ENCODE assay signal across 2 cellular contexts in the genomic region with DNA sequence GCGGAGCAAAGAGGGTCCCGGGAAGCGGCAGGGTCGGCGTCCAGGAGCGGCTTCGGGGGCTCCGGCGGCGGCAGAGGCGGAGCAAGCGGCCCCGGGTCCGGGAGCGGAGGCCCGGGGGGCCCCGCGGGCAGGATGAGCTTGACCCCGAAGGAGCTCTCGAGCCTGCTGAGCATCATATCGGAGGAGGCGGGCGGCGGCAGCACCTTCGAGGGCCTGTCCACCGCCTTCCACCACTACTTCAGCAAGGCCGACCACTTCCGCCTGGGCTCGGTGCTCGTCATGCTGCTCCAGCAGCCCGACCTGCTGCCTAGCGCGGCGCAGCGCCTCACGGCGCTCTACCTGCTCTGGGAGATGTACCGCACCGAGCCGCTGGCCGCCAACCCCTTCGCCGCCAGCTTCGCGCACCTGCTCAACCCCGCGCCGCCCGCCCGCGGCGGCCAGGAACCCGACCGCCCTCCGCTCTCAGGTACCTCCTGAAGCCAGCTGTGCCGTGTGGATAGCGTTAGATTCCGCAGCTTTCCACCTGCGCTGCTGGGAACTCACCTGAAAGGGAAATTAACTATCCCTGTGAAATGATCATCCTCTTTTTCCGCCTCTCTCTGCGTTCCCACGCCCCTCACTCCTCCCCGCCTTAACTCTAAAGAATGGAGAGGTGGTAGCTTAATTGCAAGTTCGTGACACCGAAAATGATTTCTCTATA.
TF ChIP-seq lines count a peak whose summit lies in the region.

No MANE protein-coding gene starts in this region.

TF ChIP-seq in WTC11, 78 proteins besides CTCF, POLR2A, EP300 and RAD21 (continued from another document and continues in another):
- TF ChIP-seq, protein P1, sequence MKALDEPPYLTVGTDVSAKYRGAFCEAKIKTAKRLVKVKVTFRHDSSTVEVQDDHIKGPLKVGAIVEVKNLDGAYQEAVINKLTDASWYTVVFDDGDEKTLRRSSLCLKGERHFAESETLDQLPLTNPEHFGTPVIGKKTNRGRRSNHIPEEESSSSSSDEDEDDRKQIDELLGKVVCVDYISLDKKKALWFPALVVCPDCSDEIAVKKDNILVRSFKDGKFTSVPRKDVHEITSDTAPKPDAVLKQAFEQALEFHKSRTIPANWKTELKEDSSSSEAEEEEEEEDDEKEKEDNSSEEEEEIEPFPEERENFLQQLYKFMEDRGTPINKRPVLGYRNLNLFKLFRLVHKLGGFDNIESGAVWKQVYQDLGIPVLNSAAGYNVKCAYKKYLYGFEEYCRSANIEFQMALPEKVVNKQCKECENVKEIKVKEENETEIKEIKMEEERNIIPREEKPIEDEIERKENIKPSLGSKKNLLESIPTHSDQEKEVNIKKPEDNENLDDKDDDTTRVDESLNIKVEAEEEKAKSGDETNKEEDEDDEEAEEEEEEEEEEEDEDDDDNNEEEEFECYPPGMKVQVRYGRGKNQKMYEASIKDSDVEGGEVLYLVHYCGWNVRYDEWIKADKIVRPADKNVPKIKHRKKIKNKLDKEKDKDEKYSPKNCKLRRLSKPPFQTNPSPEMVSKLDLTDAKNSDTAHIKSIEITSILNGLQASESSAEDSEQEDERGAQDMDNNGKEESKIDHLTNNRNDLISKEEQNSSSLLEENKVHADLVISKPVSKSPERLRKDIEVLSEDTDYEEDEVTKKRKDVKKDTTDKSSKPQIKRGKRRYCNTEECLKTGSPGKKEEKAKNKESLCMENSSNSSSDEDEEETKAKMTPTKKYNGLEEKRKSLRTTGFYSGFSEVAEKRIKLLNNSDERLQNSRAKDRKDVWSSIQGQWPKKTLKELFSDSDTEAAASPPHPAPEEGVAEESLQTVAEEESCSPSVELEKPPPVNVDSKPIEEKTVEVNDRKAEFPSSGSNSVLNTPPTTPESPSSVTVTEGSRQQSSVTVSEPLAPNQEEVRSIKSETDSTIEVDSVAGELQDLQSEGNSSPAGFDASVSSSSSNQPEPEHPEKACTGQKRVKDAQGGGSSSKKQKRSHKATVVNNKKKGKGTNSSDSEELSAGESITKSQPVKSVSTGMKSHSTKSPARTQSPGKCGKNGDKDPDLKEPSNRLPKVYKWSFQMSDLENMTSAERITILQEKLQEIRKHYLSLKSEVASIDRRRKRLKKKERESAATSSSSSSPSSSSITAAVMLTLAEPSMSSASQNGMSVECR (CRISPR knock-in tag; IDR thresholded peaks at IDR 0.05; ENCODE audit: borderline replicate concordance), result peak; percentile 31; the same call in 1 of the 2 replicates
- TF ChIP-seq, protein P2, sequence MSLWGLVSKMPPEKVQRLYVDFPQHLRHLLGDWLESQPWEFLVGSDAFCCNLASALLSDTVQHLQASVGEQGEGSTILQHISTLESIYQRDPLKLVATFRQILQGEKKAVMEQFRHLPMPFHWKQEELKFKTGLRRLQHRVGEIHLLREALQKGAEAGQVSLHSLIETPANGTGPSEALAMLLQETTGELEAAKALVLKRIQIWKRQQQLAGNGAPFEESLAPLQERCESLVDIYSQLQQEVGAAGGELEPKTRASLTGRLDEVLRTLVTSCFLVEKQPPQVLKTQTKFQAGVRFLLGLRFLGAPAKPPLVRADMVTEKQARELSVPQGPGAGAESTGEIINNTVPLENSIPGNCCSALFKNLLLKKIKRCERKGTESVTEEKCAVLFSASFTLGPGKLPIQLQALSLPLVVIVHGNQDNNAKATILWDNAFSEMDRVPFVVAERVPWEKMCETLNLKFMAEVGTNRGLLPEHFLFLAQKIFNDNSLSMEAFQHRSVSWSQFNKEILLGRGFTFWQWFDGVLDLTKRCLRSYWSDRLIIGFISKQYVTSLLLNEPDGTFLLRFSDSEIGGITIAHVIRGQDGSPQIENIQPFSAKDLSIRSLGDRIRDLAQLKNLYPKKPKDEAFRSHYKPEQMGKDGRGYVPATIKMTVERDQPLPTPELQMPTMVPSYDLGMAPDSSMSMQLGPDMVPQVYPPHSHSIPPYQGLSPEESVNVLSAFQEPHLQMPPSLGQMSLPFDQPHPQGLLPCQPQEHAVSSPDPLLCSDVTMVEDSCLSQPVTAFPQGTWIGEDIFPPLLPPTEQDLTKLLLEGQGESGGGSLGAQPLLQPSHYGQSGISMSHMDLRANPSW (CRISPR knock-in tag; conservative IDR thresholded peaks at IDR 0.05; ENCODE audit: low read depth), result no peak; the same call in 1 of the 2 replicates
- TF ChIP-seq, protein P3, sequence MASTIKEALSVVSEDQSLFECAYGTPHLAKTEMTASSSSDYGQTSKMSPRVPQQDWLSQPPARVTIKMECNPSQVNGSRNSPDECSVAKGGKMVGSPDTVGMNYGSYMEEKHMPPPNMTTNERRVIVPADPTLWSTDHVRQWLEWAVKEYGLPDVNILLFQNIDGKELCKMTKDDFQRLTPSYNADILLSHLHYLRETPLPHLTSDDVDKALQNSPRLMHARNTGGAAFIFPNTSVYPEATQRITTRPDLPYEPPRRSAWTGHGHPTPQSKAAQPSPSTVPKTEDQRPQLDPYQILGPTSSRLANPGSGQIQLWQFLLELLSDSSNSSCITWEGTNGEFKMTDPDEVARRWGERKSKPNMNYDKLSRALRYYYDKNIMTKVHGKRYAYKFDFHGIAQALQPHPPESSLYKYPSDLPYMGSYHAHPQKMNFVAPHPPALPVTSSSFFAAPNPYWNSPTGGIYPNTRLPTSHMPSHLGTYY (CRISPR knock-in tag; IDR thresholded peaks at IDR 0.05), result 0 out of 2 replicates have a peak, but pooled peaks have one; percentile 43
- no peak for TF ChIP-seq NFATC4 (CRISPR knock-in tag; IDR thresholded peaks at IDR 0.05)
- TF ChIP-seq ZBTB21 (CRISPR knock-in tag; IDR thresholded peaks at IDR 0.05; ENCODE audit: borderline replicate concordance), result no peak
- TF ChIP-seq, protein P4, sequence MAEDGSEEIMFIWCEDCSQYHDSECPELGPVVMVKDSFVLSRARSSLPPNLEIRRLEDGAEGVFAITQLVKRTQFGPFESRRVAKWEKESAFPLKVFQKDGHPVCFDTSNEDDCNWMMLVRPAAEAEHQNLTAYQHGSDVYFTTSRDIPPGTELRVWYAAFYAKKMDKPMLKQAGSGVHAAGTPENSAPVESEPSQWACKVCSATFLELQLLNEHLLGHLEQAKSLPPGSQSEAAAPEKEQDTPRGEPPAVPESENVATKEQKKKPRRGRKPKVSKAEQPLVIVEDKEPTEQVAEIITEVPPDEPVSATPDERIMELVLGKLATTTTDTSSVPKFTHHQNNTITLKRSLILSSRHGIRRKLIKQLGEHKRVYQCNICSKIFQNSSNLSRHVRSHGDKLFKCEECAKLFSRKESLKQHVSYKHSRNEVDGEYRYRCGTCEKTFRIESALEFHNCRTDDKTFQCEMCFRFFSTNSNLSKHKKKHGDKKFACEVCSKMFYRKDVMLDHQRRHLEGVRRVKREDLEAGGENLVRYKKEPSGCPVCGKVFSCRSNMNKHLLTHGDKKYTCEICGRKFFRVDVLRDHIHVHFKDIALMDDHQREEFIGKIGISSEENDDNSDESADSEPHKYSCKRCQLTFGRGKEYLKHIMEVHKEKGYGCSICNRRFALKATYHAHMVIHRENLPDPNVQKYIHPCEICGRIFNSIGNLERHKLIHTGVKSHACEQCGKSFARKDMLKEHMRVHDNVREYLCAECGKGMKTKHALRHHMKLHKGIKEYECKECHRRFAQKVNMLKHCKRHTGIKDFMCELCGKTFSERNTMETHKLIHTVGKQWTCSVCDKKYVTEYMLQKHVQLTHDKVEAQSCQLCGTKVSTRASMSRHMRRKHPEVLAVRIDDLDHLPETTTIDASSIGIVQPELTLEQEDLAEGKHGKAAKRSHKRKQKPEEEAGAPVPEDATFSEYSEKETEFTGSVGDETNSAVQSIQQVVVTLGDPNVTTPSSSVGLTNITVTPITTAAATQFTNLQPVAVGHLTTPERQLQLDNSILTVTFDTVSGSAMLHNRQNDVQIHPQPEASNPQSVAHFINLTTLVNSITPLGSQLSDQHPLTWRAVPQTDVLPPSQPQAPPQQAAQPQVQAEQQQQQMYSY (CRISPR knock-in tag; IDR thresholded peaks at IDR 0.05), result no peak
- TF ChIP-seq ZNF671 (CRISPR knock-in tag; IDR thresholded peaks at IDR 0.05), result no peak
- no peak for TF ChIP-seq KAT7 (CRISPR knock-in tag; IDR thresholded peaks at IDR 0.05; ENCODE audit: borderline replicate concordance)
- no peak; the same call in 1 of the 2 replicates for TF ChIP-seq TP53 (CRISPR knock-in tag; IDR thresholded peaks at IDR 0.05)
- TF ChIP-seq SOX15 (CRISPR knock-in tag; IDR thresholded peaks at IDR 0.05), result no peak

TF ChIP-seq in HepG2, 621 proteins besides CTCF, POLR2A, EP300 and RAD21 (continued from another document and continues in another):
- TF ChIP-seq, protein P5, sequence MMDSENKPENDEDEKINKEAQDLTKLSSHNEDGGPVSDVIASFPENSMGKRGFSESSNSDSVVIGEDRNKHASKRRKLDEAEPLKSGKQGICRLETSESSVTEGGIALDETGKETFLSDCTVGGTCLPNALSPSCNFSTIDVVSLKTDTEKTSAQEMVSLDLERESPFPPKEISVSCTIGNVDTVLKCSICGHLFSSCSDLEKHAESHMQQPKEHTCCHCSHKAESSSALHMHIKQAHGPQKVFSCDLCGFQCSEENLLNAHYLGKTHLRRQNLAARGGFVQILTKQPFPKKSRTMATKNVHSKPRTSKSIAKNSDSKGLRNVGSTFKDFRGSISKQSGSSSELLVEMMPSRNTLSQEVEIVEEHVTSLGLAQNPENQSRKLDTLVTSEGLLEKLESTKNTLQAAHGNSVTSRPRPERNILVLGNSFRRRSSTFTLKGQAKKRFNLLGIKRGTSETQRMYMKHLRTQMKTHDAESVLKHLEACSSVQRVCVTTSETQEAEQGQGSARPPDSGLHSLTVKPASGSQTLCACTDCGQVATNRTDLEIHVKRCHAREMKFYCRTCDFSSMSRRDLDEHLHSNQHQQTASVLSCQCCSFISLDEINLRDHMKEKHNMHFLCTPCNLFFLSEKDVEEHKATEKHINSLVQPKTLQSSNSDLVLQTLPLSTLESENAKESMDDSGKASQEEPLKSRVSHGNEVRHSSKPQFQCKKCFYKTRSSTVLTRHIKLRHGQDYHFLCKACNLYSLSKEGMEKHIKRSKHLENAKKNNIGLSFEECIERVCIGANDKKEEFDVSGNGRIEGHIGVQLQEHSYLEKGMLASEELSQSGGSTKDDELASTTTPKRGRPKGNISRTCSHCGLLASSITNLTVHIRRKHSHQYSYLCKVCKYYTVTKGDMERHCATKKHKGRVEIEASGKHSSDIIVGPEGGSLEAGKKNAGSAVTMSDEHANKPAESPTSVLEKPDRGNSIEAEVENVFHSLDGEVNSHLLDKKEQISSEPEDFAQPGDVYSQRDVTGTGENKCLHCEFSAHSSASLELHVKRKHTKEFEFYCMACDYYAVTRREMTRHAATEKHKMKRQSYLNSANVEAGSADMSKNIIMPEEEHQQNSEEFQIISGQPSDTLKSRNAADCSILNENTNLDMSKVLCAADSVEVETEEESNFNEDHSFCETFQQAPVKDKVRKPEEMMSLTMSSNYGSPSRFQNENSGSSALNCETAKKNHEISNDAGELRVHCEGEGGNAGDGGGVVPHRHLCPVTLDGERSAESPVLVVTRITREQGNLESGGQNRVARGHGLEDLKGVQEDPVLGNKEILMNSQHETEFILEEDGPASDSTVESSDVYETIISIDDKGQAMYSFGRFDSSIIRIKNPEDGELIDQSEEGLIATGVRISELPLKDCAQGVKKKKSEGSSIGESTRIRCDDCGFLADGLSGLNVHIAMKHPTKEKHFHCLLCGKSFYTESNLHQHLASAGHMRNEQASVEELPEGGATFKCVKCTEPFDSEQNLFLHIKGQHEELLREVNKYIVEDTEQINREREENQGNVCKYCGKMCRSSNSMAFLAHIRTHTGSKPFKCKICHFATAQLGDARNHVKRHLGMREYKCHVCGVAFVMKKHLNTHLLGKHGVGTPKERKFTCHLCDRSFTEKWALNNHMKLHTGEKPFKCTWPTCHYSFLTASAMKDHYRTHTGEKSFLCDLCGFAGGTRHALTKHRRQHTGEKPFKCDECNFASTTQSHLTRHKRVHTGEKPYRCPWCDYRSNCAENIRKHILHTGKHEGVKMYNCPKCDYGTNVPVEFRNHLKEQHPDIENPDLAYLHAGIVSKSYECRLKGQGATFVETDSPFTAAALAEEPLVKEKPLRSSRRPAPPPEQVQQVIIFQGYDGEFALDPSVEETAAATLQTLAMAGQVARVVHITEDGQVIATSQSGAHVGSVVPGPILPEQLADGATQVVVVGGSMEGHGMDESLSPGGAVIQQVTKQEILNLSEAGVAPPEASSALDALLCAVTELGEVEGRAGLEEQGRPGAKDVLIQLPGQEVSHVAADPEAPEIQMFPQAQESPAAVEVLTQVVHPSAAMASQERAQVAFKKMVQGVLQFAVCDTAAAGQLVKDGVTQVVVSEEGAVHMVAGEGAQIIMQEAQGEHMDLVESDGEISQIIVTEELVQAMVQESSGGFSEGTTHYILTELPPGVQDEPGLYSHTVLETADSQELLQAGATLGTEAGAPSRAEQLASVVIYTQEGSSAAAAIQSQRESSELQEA (CRISPR knock-in tag; IDR thresholded peaks at IDR 0.05; ENCODE audit: not compliant biosample characterization), result peak; percentile 54
- TF ChIP-seq AGO1 (IDR thresholded peaks at IDR 0.05; ENCODE audit: low read depth, low read length, poor library complexity, severe bottlenecking), result no peak
- TF ChIP-seq HIVEP1 (CRISPR knock-in tag; IDR thresholded peaks at IDR 0.05), result no peak
- no peak for TF ChIP-seq ZNF282 (IDR thresholded peaks at IDR 0.05; ENCODE audit: partially characterized antibody)
- 0 out of 2 replicates have a peak, but pooled peaks have one; percentile 14 for TF ChIP-seq ZNF777 (CRISPR knock-in tag; IDR thresholded peaks at IDR 0.05)
- TF ChIP-seq ZNF3 (CRISPR knock-in tag; IDR thresholded peaks at IDR 0.05), result no peak
- no peak for TF ChIP-seq MIER3 (CRISPR knock-in tag; IDR thresholded peaks at IDR 0.05; ENCODE audit: borderline replicate concordance)
- no peak for TF ChIP-seq CBFB (CRISPR knock-in tag; IDR thresholded peaks at IDR 0.05)
- no peak for TF ChIP-seq CBX1 (IDR thresholded peaks at IDR 0.05; ENCODE audit: low read depth)
- TF ChIP-seq ZNF589 (CRISPR knock-in tag; conservative IDR thresholded peaks at IDR 0.05), result no peak; the same call in 1 of the 2 replicates
- no peak for TF ChIP-seq HOXA5 (CRISPR knock-in tag; IDR thresholded peaks at IDR 0.05)
- TF ChIP-seq, protein P6, sequence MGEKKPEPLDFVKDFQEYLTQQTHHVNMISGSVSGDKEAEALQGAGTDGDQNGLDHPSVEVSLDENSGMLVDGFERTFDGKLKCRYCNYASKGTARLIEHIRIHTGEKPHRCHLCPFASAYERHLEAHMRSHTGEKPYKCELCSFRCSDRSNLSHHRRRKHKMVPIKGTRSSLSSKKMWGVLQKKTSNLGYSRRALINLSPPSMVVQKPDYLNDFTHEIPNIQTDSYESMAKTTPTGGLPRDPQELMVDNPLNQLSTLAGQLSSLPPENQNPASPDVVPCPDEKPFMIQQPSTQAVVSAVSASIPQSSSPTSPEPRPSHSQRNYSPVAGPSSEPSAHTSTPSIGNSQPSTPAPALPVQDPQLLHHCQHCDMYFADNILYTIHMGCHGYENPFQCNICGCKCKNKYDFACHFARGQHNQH (CRISPR knock-in tag; IDR thresholded peaks at IDR 0.05), result 0 out of 2 replicates have a peak, but pooled peaks have one; percentile 7
- TF ChIP-seq, protein P7, sequence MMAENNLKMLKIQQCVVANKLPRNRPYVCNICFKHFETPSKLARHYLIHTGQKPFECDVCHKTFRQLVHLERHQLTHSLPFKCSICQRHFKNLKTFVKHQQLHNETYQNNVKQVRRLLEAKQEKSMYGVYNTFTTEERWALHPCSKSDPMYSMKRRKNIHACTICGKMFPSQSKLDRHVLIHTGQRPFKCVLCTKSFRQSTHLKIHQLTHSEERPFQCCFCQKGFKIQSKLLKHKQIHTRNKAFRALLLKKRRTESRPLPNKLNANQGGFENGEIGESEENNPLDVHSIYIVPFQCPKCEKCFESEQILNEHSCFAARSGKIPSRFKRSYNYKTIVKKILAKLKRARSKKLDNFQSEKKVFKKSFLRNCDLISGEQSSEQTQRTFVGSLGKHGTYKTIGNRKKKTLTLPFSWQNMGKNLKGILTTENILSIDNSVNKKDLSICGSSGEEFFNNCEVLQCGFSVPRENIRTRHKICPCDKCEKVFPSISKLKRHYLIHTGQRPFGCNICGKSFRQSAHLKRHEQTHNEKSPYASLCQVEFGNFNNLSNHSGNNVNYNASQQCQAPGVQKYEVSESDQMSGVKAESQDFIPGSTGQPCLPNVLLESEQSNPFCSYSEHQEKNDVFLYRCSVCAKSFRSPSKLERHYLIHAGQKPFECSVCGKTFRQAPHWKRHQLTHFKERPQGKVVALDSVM (CRISPR knock-in tag; IDR thresholded peaks at IDR 0.05), result no peak
- TF ChIP-seq SIX4 (CRISPR knock-in tag; IDR thresholded peaks at IDR 0.05), result no peak
- no peak for TF ChIP-seq NFIC (IDR thresholded peaks at IDR 0.05; ENCODE audit: low read length)
- TF ChIP-seq XRCC5 (optimal IDR thresholded peaks at IDR 0.05; ENCODE audit: low read length), result peak; percentile 17
- TF ChIP-seq SRSF4 (IDR thresholded peaks at IDR 0.05; ENCODE audit: low read depth, low read length, poor library complexity, severe bottlenecking), result no peak
